In the genomic region with DNA sequence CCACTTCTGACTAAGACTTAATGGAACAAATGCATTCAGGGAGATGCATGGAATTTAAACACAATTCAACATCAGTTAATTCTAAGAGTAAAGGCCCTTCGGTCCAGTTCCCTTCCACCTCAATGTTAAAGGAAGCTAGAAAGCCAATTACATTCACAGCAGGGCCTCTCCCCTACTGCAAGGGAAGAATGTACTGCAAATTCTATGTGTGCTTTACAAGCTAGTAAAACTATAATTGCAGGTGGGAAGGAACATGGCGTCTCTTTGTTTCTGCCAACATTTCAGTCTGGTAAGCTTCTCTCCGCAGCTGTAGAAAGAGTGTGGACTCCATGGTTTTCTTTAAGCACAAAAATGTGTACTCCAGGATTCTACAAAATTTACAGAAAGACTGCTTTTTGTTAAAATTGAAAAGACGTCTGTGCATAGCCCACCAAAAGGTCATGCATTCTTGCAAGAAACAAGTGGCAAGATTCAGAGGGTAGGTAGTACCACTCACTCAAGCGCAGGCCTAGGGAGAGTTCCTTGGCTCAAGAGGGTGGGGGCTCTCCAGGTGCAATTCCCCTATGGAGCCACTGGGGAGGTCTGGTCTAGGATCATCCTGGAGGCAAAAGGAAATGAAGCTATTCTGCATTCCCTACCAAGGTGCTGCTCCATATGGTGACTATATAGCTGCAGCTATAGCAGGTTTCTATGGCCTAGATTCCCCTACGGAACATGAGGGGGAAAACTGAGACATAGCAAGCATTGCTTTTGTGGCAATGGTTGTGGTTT, we compare ENCODE assay signal across 14 cellular contexts.
DNase-seq lines count a peak whose midpoint lies in the region; ATAC-seq and TF ChIP-seq lines count a peak whose summit lies in the region.
"Had no signal": no experiment of that assay in that cellular context is flagged by ENCODE, and none has a peak within 500 bp of the region (broad histone marks: within the 10 kb centered on the region; RNA-seq: fewer than 3 reads in every experiment).

No MANE protein-coding gene starts in this region.

- H3K9ac ChIP-seq in NT2/D1 (ENCODE audit: insufficient read length, low read depth), result no peak overlapping the region

- no peaks in the 10 kb centered on the region for H3K9me3 ChIP-seq in NT2/D1 (ENCODE audit: insufficient read depth, low read length)
- H3K9me3 ChIP-seq in sigmoid colon, result no peaks in the 10 kb centered on the region
- no peaks in the 10 kb centered on the region for H3K9me3 ChIP-seq in right atrium auricular region

- H3K27ac ChIP-seq in sigmoid colon, result peak overlapping the region in 3 of 4 donors; percentile 67 to 77 (median 70)
- H3K27ac ChIP-seq in right atrium auricular region, result no peak overlapping the region
- H3K27ac ChIP-seq in substantia nigra (ENCODE audit: low read depth, low read length, poor library complexity, severe bottlenecking), result no peak overlapping the region

- H3K27ac Mint-ChIP-seq in stimulated activated memory B cell treated with anti-CD40 and anti-IgM and Interleukin-4, amounts not matched to agents 10 μg/mL and 1 μg/mL and 100 μg/mL, for 72 hours, result no peak overlapping the region
- H3K27ac Mint-ChIP-seq: activated CD4-positive, alpha-beta T cell treated with anti-CD3 and anti-CD28 coated beads, Interleukin-2, amount 10 ng/mL, durations not matched to agents 24 days and 14 days; naive thymus-derived CD8-positive, alpha-beta T cell had no signal

- peak in 2 of 4 donors; percentile 53 to 68 for TF ChIP-seq EP300 in sigmoid colon (IDR thresholded peaks at IDR 0.05)

- TF ChIP-seq CTCF in foreskin fibroblast (IDR thresholded peaks at IDR 0.05; ENCODE audit: low read depth, low read length) (peak; percentile 23), sigmoid colon (IDR thresholded peaks at IDR 0.05) (no peak), right atrium auricular region (IDR thresholded peaks at IDR 0.05) (no peak)

- no peak for ATAC-seq in stimulated activated memory B cell treated with anti-CD40 and anti-IgM and Interleukin-4, amounts not matched to agents 10 μg/mL and 1 μg/mL and 100 μg/mL, for 72 hours
- ATAC-seq: naive thymus-derived CD8-positive, alpha-beta T cell had no signal

- H3K4me1 ChIP-seq in NT2/D1 (ENCODE audit: insufficient read depth, insufficient read length) (peaks cover 7% of the 10 kb centered on the region), sigmoid colon (peaks cover 0 to 66% (median 43%) of the 10 kb centered on the region in 4 donors), right atrium auricular region (peaks cover 0 to 24% of the 10 kb centered on the region in 2 donors)

- H3K36me3 ChIP-seq in NT2/D1 (ENCODE audit: insufficient read depth, insufficient read length, low read length) (peaks cover 3% of the 10 kb centered on the region), sigmoid colon (peaks cover 0 to 16% (median 0%) of the 10 kb centered on the region in 4 donors), right atrium auricular region (no peaks in the 10 kb centered on the region)

- H3K27me3 ChIP-seq in NT2/D1 (ENCODE audit: insufficient read depth, insufficient read length), result no peaks in the 10 kb centered on the region
- no peaks in the 10 kb centered on the region for H3K27me3 ChIP-seq in sigmoid colon
- H3K27me3 ChIP-seq in right atrium auricular region, result no peaks in the 10 kb centered on the region

- peak; percentile 23 for DNase-seq in DMS53 (lab: John Stamatoyannopoulos, UW)
- DNase-seq in DMS53 treated with DMSO at 0.1 percent for 48 hours (lab: John Stamatoyannopoulos, UW; ENCODE audit: unreplicated experiment), result no peak
- DNase-seq in NT2/D1 (ENCODE audit: low read depth, low spot score), result peak; percentile 71
- DNase-seq in foreskin fibroblast, result no peak
- no peak for DNase-seq in sigmoid colon
- no peak for DNase-seq in right atrium auricular region (ENCODE audit: low spot score)
- no peak for DNase-seq in substantia nigra (lab: John Stamatoyannopoulos, UW)
- DNase-seq: activated CD4-positive, alpha-beta T cell treated with anti-CD3 and anti-CD28 coated beads, Interleukin-2, amount 10 ng/mL, durations not matched to agents 24 days and 14 days; activated naive CD4-positive, alpha-beta T cell treated with anti-CD3 and anti-CD28 coated beads, Interleukin-2, amount 50 U/mL, for 16 hours; effector CD8-positive, alpha-beta T cell; hypothalamus; naive thymus-derived CD8-positive, alpha-beta T cell; NCI-H226 had no signal

- H3K27me3 Mint-ChIP-seq in stimulated activated memory B cell treated with anti-CD40 and anti-IgM and Interleukin-4, amounts not matched to agents 10 μg/mL and 1 μg/mL and 100 μg/mL, for 72 hours, result no peaks in the 10 kb centered on the region
- H3K27me3 Mint-ChIP-seq: activated CD4-positive, alpha-beta T cell treated with anti-CD3 and anti-CD28 coated beads, Interleukin-2, amount 10 ng/mL, durations not matched to agents 24 days and 14 days; naive thymus-derived CD8-positive, alpha-beta T cell had no signal

- no peaks in the 10 kb centered on the region for H3K9me3 Mint-ChIP-seq in stimulated activated memory B cell treated with anti-CD40 and anti-IgM and Interleukin-4, amounts not matched to agents 10 μg/mL and 1 μg/mL and 100 μg/mL, for 72 hours
- H3K9me3 Mint-ChIP-seq: activated CD4-positive, alpha-beta T cell treated with anti-CD3 and anti-CD28 coated beads, Interleukin-2, amount 10 ng/mL, durations not matched to agents 24 days and 14 days; naive thymus-derived CD8-positive, alpha-beta T cell had no signal

- 40 to 76% methylated on average over 6 of the region's 6 CpGs for WGBS in sigmoid colon, 2 donors

- intact Hi-C loops in sigmoid colon (cut with DNase I), result no loop called here

- no peaks in the 10 kb centered on the region for H3K4me1 Mint-ChIP-seq in stimulated activated memory B cell treated with anti-CD40 and anti-IgM and Interleukin-4, amounts not matched to agents 10 μg/mL and 1 μg/mL and 100 μg/mL, for 72 hours
- H3K4me1 Mint-ChIP-seq: activated CD4-positive, alpha-beta T cell treated with anti-CD3 and anti-CD28 coated beads, Interleukin-2, amount 10 ng/mL, durations not matched to agents 24 days and 14 days had no signal

- peaks cover 10% of the 10 kb centered on the region for H3K36me3 Mint-ChIP-seq in stimulated activated memory B cell treated with anti-CD40 and anti-IgM and Interleukin-4, amounts not matched to agents 10 μg/mL and 1 μg/mL and 100 μg/mL, for 72 hours

- no peak for TF ChIP-seq POLR2A in sigmoid colon (IDR thresholded peaks at IDR 0.05)

- H3K4me3 Mint-ChIP-seq in stimulated activated memory B cell treated with anti-CD40 and anti-IgM and Interleukin-4, amounts not matched to agents 10 μg/mL and 1 μg/mL and 100 μg/mL, for 72 hours, result no peak overlapping the region
- H3K4me3 Mint-ChIP-seq: activated CD4-positive, alpha-beta T cell treated with anti-CD3 and anti-CD28 coated beads, Interleukin-2, amount 10 ng/mL, durations not matched to agents 24 days and 14 days; naive thymus-derived CD8-positive, alpha-beta T cell had no signal

- H3K4me3 ChIP-seq in NT2/D1 (ENCODE audit: insufficient read length, low read depth) (no peak overlapping the region), foreskin fibroblast (ENCODE audit: low read depth in 1 of 2, low read length in 2 of 2) (no peak overlapping the region), sigmoid colon (no peak overlapping the region), right atrium auricular region (no peak overlapping the region)

Comparison
In these comparisons a context has a peak if more than half of its experiments do, and no peak if none do; other contexts are left out.
1. DNase-seq: peak in DMS53 (single experiment) and NT2/D1 (single experiment); none in DMS53 treated with DMSO at 0.1 percent for 48 hours (single experiment), foreskin fibroblast (0 of 2), sigmoid colon (single experiment), right atrium auricular region (single experiment) and substantia nigra (0 of 49).
2. H3K27ac ChIP-seq: peak in sigmoid colon (3 of 4); none in right atrium auricular region (0 of 2) and substantia nigra (single experiment).